22 cellular contexts compared by ENCODE assay signal in the genomic region with DNA sequence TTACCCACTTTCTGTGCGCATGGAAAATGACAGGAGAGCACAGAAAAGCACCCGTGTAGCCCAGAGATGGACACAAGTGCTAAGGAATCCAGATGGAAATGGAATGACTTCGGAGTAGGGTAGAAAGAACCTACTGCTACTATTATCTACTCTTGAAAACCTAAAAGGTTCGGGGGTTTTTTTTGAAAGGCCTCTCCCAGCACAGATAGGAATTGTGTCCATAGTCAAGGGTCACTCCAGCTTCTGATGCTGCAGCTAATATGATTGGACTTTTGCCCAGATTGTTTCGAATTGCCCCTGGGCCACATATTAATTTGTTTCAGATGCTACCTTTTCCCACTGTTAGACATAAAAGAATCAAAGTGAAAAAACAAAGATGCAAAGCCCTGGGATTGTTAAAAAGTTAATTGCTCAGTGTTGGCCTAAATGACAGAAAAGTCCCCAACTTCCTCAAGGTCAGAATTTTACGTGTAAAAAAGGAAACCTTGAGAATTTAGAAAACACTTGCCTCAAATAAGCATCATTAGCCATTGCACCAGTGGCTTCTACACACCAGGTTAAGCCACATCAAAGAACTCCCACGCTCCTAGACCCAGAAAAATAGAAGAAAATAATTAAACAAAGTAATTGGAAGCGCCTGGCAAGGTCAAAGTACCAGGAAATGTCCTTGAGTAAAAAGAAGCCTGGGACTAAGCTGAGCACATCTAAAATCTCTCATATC. TPM values are rescaled to one million over a fixed set of nuclear protein-coding genes. Genes with fewer than 3 reads are reported as not detected.
DNase-seq lines count a peak whose midpoint lies in the region; ATAC-seq and TF ChIP-seq lines count a peak whose summit lies in the region.
"Had no signal": no experiment of that assay in that cellular context is flagged by ENCODE, and none has a peak within 500 bp of the region (broad histone marks: within the 10 kb centered on the region; RNA-seq: fewer than 3 reads in every experiment).

No MANE protein-coding gene starts in this region.

- H3K36me3 ChIP-seq in heart right ventricle: no peaks in the 10 kb centered on the region
- H3K36me3 ChIP-seq in tibial artery: no peaks in the 10 kb centered on the region
- H3K36me3 ChIP-seq: Peyer's patch, sigmoid colon, uterus had no signal

- H3K9me3 ChIP-seq in heart right ventricle: no peaks in the 10 kb centered on the region
- no peaks in the 10 kb centered on the region for H3K9me3 ChIP-seq in tibial artery
- H3K9me3 ChIP-seq: A549, Peyer's patch, sigmoid colon, uterus had no signal

- H3K27me3 Mint-ChIP-seq in chondrocyte (ENCODE audit: low read depth) (peaks cover 22% of the 10 kb centered on the region), osteocyte (ENCODE audit: unreplicated experiment) (peaks cover 13% of the 10 kb centered on the region), WTC11 (ENCODE audit: low read depth) (no peaks in the 10 kb centered on the region)
- H3K27me3 Mint-ChIP-seq in activated T-cell treated with anti-CD3 and anti-CD28 coated beads, Interleukin-2, amount 50 U/mL, for 72 hours (ENCODE audit: low read depth): peaks cover 18% of the 10 kb centered on the region

- H3K27me3 ChIP-seq in heart right ventricle: peaks cover 0 to 6% (median 0%) of the 10 kb centered on the region in 7 donors
- peaks cover 0 to 21% of the 10 kb centered on the region in 2 donors for H3K27me3 ChIP-seq in tibial artery
- H3K27me3 ChIP-seq: Peyer's patch, uterus had no signal

- 62 to 72% methylated on average over 8 of the region's 8 CpGs for WGBS in heart right ventricle, 2 donors

- H3K4me1 ChIP-seq in heart right ventricle: peaks cover 7 to 24% (median 15%) of the 10 kb centered on the region in 9 donors
- H3K4me1 ChIP-seq in tibial artery: peaks cover 0 to 29% (median 13%) of the 10 kb centered on the region in 4 donors
- H3K4me1 ChIP-seq: A549, Peyer's patch, sigmoid colon, uterus had no signal

- no peak for ATAC-seq in heart right ventricle
- no peak for ATAC-seq in left ventricle myocardium superior
- no peak for ATAC-seq in activated T-cell treated with anti-CD3 and anti-CD28 coated beads, Interleukin-2, amount 50 U/mL, for 72 hours (replicated peaks in 1 of 2)
- ATAC-seq in WTC11: no peak
- ATAC-seq: activated naive CD4-positive, alpha-beta T cell treated with anti-CD3 and anti-CD28 coated beads, Interleukin-2, amount 50 U/mL, for 72 hours had no signal

- H3K4me3 Mint-ChIP-seq in chondrocyte (ENCODE audit: unreplicated experiment): no peak overlapping the region
- H3K4me3 Mint-ChIP-seq in osteocyte (ENCODE audit: unreplicated experiment): no peak overlapping the region
- H3K4me3 Mint-ChIP-seq in activated T-cell treated with anti-CD3 and anti-CD28 coated beads, Interleukin-2, amount 50 U/mL, for 72 hours: no peak overlapping the region
- no peak overlapping the region for H3K4me3 Mint-ChIP-seq in WTC11
- H3K4me3 Mint-ChIP-seq: activated CD4-positive, alpha-beta memory T cell treated with anti-CD3 and anti-CD28 coated beads for 36 hours; activated T-cell treated with anti-CD3 and anti-CD28 coated beads, Interleukin-2, amount 50 U/mL, for 24 hours; CD4-positive, CD25-positive, alpha-beta regulatory T cell; immature natural killer cell; natural killer cell treated with Interleukin-12 subunit alpha and Interleukin-12 subunit beta and Interleukin-15 and Interleukin-18, amount 100 ng/mL, for 72 hours had no signal

- H3K27ac Mint-ChIP-seq in chondrocyte (ENCODE audit: unreplicated experiment) (peak overlapping the region; percentile 98), osteocyte (ENCODE audit: unreplicated experiment) (peak overlapping the region; percentile 93), WTC11 (no peak overlapping the region)
- no peak overlapping the region for H3K27ac Mint-ChIP-seq in activated T-cell treated with anti-CD3 and anti-CD28 coated beads, Interleukin-2, amount 50 U/mL, for 72 hours
- H3K27ac Mint-ChIP-seq: activated CD4-positive, alpha-beta memory T cell treated with anti-CD3 and anti-CD28 coated beads for 36 hours; activated naive CD4-positive, alpha-beta T cell treated with anti-CD3 and anti-CD28 coated beads, Interleukin-2, amount 50 U/mL, for 72 hours; activated T-cell treated with anti-CD3 and anti-CD28 coated beads, Interleukin-2, amount 50 U/mL, for 24 hours; CD4-positive, CD25-positive, alpha-beta regulatory T cell; immature natural killer cell; natural killer cell treated with Interleukin-12 subunit alpha and Interleukin-12 subunit beta and Interleukin-15 and Interleukin-18, amount 100 ng/mL, for 72 hours had no signal

- intact Hi-C loops in heart right ventricle (cut with DNase I): loop anchor here in 5 of 10 donors (1.0 to 10.0 kb wide), 7 partner anchors 40 to 52 kb away; partner anchors contain the start of gene INSIG1 (in 3 of the 5)
- intact Hi-C loops in left ventricle myocardium superior (cut with micrococcal nuclease): no loop called here
- intact Hi-C loops in tibial artery (cut with DNase I; ENCODE audit: low total_unique reads): no loop called here

- POLR2A ChIA-PET in WTC11 (lab: Charles Lee): no interaction called here

- DNase-seq in heart right ventricle (no peak), left ventricle myocardium superior (no peak), chondrocyte (ENCODE audit: low spot score) (no peak), osteocyte (ENCODE audit: extremely low spot score, unreplicated experiment) (no peak), tibial artery (no peak), D341Med (ENCODE audit: low spot score) (no peak), WTC11 (ENCODE audit: low spot score) (no peak)
- no peak for DNase-seq in activated T-cell treated with anti-CD3 and anti-CD28 coated beads, Interleukin-2, amount 50 U/mL, for 72 hours
- DNase-seq: activated CD4-positive, alpha-beta memory T cell treated with anti-CD3 and anti-CD28 coated beads for 36 hours; activated T-cell treated with anti-CD3 and anti-CD28 coated beads, Interleukin-2, amount 50 U/mL, for 24 hours; CD4-positive, CD25-positive, alpha-beta regulatory T cell; effector CD8-positive, alpha-beta T cell; immature natural killer cell; NCI-H748 treated with DMSO at 0.1 percent for 48 hours; SW 1271 had no signal

- peak overlapping the region in 9 of 10 donors; percentile 37 to 85 (median 67) for H3K27ac ChIP-seq in heart right ventricle
- H3K27ac ChIP-seq in tibial artery: peak overlapping the region; percentile 73 to 90
- H3K27ac ChIP-seq: KMS-11 had no signal

- H3K4me1 Mint-ChIP-seq in chondrocyte (ENCODE audit: low read depth): peaks cover 26% of the 10 kb centered on the region
- peaks cover 40% of the 10 kb centered on the region for H3K4me1 Mint-ChIP-seq in osteocyte (ENCODE audit: unreplicated experiment)
- H3K4me1 Mint-ChIP-seq in activated T-cell treated with anti-CD3 and anti-CD28 coated beads, Interleukin-2, amount 50 U/mL, for 72 hours (ENCODE audit: low read depth): peaks cover 16% of the 10 kb centered on the region
- peaks cover under 1% of the 10 kb centered on the region for H3K4me1 Mint-ChIP-seq in WTC11
- H3K4me1 Mint-ChIP-seq: immature natural killer cell had no signal

- peak overlapping the region in 2 of 10 donors; percentile 29 to 33 for H3K4me3 ChIP-seq in heart right ventricle
- peak overlapping the region; percentile 24 to 32 for H3K4me3 ChIP-seq in tibial artery
- H3K4me3 ChIP-seq: A549, Peyer's patch, sigmoid colon, uterus had no signal

- H3K9me3 Mint-ChIP-seq in chondrocyte (ENCODE audit: low read depth) (no peaks in the 10 kb centered on the region), osteocyte (ENCODE audit: unreplicated experiment) (no peaks in the 10 kb centered on the region), WTC11 (no peaks in the 10 kb centered on the region)
- H3K9me3 Mint-ChIP-seq in activated T-cell treated with anti-CD3 and anti-CD28 coated beads, Interleukin-2, amount 50 U/mL, for 72 hours: no peaks in the 10 kb centered on the region
- H3K9me3 Mint-ChIP-seq: activated CD4-positive, alpha-beta memory T cell treated with anti-CD3 and anti-CD28 coated beads for 36 hours; activated naive CD4-positive, alpha-beta T cell treated with anti-CD3 and anti-CD28 coated beads, Interleukin-2, amount 50 U/mL, for 72 hours; activated T-cell treated with anti-CD3 and anti-CD28 coated beads, Interleukin-2, amount 50 U/mL, for 24 hours; CD4-positive, CD25-positive, alpha-beta regulatory T cell; immature natural killer cell; natural killer cell treated with Interleukin-12 subunit alpha and Interleukin-12 subunit beta and Interleukin-15 and Interleukin-18, amount 100 ng/mL, for 72 hours had no signal

- no peaks in the 10 kb centered on the region for H3K36me3 Mint-ChIP-seq in chondrocyte (ENCODE audit: low read depth)
- no peaks in the 10 kb centered on the region for H3K36me3 Mint-ChIP-seq in osteocyte (ENCODE audit: unreplicated experiment)
- no peaks in the 10 kb centered on the region for H3K36me3 Mint-ChIP-seq in activated T-cell treated with anti-CD3 and anti-CD28 coated beads, Interleukin-2, amount 50 U/mL, for 72 hours (ENCODE audit: insufficient read depth in 2 of 2)
- H3K36me3 Mint-ChIP-seq in WTC11: no peaks in the 10 kb centered on the region
- H3K36me3 Mint-ChIP-seq: activated CD4-positive, alpha-beta memory T cell treated with anti-CD3 and anti-CD28 coated beads for 36 hours; activated naive CD4-positive, alpha-beta T cell treated with anti-CD3 and anti-CD28 coated beads, Interleukin-2, amount 50 U/mL, for 72 hours; CD4-positive, CD25-positive, alpha-beta regulatory T cell; immature natural killer cell; natural killer cell treated with Interleukin-12 subunit alpha and Interleukin-12 subunit beta and Interleukin-15 and Interleukin-18, amount 100 ng/mL, for 72 hours had no signal

- CTCF ChIA-PET in WTC11 (lab: Charles Lee): no interaction called here

- no peak for TF ChIP-seq CTCF in heart right ventricle (IDR thresholded peaks at IDR 0.05)
- TF ChIP-seq CTCF in chondrocyte (IDR thresholded peaks at IDR 0.05): no peak
- no peak for TF ChIP-seq CTCF in osteocyte (IDR thresholded peaks at IDR 0.05)
- TF ChIP-seq CTCF in tibial artery (IDR thresholded peaks at IDR 0.05): no peak
- no peak for TF ChIP-seq CTCF in WTC11 (IDR thresholded peaks at IDR 0.05)

TF ChIP-seq in WTC11, 78 proteins besides CTCF, POLR2A, EP300 and RAD21 (continues in another document):
- no peak for TF ChIP-seq EMX1 (CRISPR knock-in tag; IDR thresholded peaks at IDR 0.05)

RNA-seq across cellular contexts. Expression of gene INSIG1, which starts 40.8 kb away (rescaled TPM):
- total RNA-seq in heart right ventricle (10 to 100 TPM in 7 of 10 donors, 1 to 10 TPM in 3; 5.9 to 16.3 (median 12.1) TPM), left ventricle myocardium superior (8.7 TPM), chondrocyte (21.3 to 33.7 TPM (median 31.8 TPM) in 3 replicates), osteocyte (16.0 and 21.8 TPM in 2 replicates), WTC11 (2021) (32.3 to 41.2 TPM (median 40.1 TPM) in 3 replicates)
- polyA plus RNA-seq in heart right ventricle: 10 to 100 TPM in 1 of 2 donors, 1 to 10 TPM in 1; 6.7 to 13.1 TPM
- 10 to 100 TPM; 36.5 to 46.6 TPM for total RNA-seq in activated T-cell treated with anti-CD3 and anti-CD28 coated beads, Interleukin-2, amount 50 U/mL, for 72 hours

Comparison
In these comparisons a context has a peak if more than half of its experiments do, and no peak if none do; other contexts are left out.
1. H3K27ac Mint-ChIP-seq: peak in chondrocyte (single experiment) and osteocyte (single experiment); none in activated T-cell treated with anti-CD3 and anti-CD28 coated beads, Interleukin-2, amount 50 U/mL, for 72 hours (single experiment) and WTC11 (single experiment).